In the genomic region with DNA sequence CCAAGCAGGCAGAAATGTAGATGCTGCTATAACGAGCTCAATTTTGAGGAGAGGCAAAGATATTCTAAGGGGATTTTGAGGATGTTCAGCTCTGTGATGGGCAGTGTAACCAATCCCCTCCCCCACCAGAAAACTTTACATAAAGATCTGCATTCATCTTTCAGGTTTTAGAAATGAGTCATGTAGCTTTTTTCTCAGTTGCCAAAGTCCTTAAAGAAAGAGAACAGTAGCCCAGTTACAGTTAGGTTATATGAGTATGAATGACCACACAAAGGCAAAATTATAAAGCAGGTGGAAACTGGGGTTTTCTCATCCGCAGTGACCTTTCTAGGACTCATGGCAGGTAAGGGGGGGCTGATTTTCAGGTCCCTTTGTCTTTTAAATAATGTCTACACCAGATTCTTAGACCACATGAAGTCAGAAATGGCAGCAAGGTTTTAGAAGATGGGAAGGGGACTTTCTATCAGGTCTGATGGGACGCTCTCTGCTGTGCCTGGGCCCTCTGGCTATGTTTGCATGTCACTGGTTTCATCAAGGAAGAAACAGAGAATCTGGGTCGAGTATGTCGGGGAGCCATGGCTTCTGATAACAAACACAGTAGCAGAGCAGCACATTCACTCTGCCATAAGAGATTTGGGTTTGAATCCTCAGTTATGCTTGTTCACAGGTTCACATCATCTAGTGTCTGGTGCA, we compare ENCODE assay signal across 11 cellular contexts.
DNase-seq lines count a peak whose midpoint lies in the region; ATAC-seq and TF ChIP-seq lines count a peak whose summit lies in the region.
"Had no signal": no experiment of that assay in that cellular context is flagged by ENCODE, and none has a peak within 500 bp of the region (broad histone marks: within the 10 kb centered on the region; RNA-seq: fewer than 3 reads in every experiment).

No MANE protein-coding gene starts in this region.

- H2BK120ac ChIP-seq in H9 (ENCODE audit: low read depth, low read length, poor library complexity, severe bottlenecking) = no peak overlapping the region

- no peak overlapping the region for H3T11ph ChIP-seq in H9 (ENCODE audit: low read length)

- no peaks in the 10 kb centered on the region for H3K9me2 ChIP-seq in OCI-LY7 (ENCODE audit: insufficient read depth, low read length)

- no CpG with 5 or more reads among the region's 5 CpGs for WGBS in H9 (ENCODE audit: extremely low coverage, insufficient read length, low lambda C conversion rate)

- H3K27ac Mint-ChIP-seq in activated naive CD8-positive, alpha-beta T cell treated with anti-CD3 and anti-CD28 coated beads for 36 hours = peak overlapping the region; percentile 47
- H3K27ac Mint-ChIP-seq in H9 = no peak overlapping the region

- H3K9me3 ChIP-seq in H9 (ENCODE audit: control insufficient read depth, low read depth, low read length) (no peaks in the 10 kb centered on the region), OCI-LY7 (ENCODE audit: low read length) (no peaks in the 10 kb centered on the region)

- H4K20me1 ChIP-seq in H9 (ENCODE audit: control insufficient read depth, insufficient read depth, insufficient read length) (no peaks in the 10 kb centered on the region), OCI-LY7 (ENCODE audit: insufficient read depth, low read length) (no peaks in the 10 kb centered on the region)

- no peak overlapping the region for H3K4ac ChIP-seq in H9 (ENCODE audit: low read depth, low read length)

- CTCF ChIA-PET in OCI-LY7 (lab: Charles Lee; ENCODE audit: unreplicated experiment) = no interaction called here

- H4K8ac ChIP-seq in H9 (replicated peaks; ENCODE audit: insufficient read length, low read depth, low read length) = no peak overlapping the region

- peak; percentile 53 for ATAC-seq in GM18861 (IDR thresholded peaks at IDR 0.05; ENCODE audit: unreplicated experiment)
- peak; percentile 45 for ATAC-seq in HG03097 (IDR thresholded peaks at IDR 0.05; ENCODE audit: low FRiP score, unreplicated experiment)

- no peak overlapping the region for H4K91ac ChIP-seq in H9 (ENCODE audit: insufficient read length, low read depth, low read length)

- no peak overlapping the region for H2BK12ac ChIP-seq in H9 (ENCODE audit: insufficient read length, low read depth, low read length)

- H3K56ac ChIP-seq in H9 (ENCODE audit: insufficient read length, low read depth, low read length) = no peak overlapping the region

- no peak overlapping the region for H3K4me3 ChIP-seq in OCI-LY7 (ENCODE audit: low read depth, low read length, poor library complexity, severe bottlenecking)

- DNase-seq in GM20000 (ENCODE audit: low spot score) (peak; percentile 57), H9 (no peak), OCI-LY7 (ENCODE audit: low spot score) (no peak)
- DNase-seq in activated naive CD8-positive, alpha-beta T cell treated with anti-CD3 and anti-CD28 coated beads for 36 hours = no peak
- DNase-seq in stimulated activated naive CD4-positive, alpha-beta T cell treated with Interleukin-2 at 50 U/mL for 16 hours (lab: John Stamatoyannopoulos, UW) = no peak
- DNase-seq: GDM1, islet precursor cell, T-helper 9 cell had no signal

- H2AFZ ChIP-seq in H9 (ENCODE audit: low read length) (no peak overlapping the region), OCI-LY7 (ENCODE audit: low read length) (no peak overlapping the region)
- H2AFZ ChIP-seq: parathyroid adenoma had no signal

- H3K14ac ChIP-seq in H9 (ENCODE audit: insufficient read depth, low read length) = no peak overlapping the region

- H3K27ac ChIP-seq in H9 (ENCODE audit: insufficient read length, low read depth, low read length) = no peak overlapping the region
- no peak overlapping the region for H3K27ac ChIP-seq in OCI-LY7 (ENCODE audit: low read depth, low read length, poor library complexity, severe bottlenecking)
- H3K27ac ChIP-seq: parathyroid adenoma had no signal

- no peaks in the 10 kb centered on the region for H3K36me3 Mint-ChIP-seq in activated naive CD8-positive, alpha-beta T cell treated with anti-CD3 and anti-CD28 coated beads for 36 hours
- H3K36me3 Mint-ChIP-seq in H9 (ENCODE audit: insufficient read depth in 1 of 3, low read depth in 3 of 3) = no peaks in the 10 kb centered on the region; a peak in 1 of 7 replicates

- H2BK5ac ChIP-seq in H9 (ENCODE audit: insufficient read length, low read length) = no peak overlapping the region

- TF ChIP-seq CTCF in GM20000 (IDR thresholded peaks at IDR 0.05; ENCODE audit: extremely low read depth, missing control alignments) = no peak
- no peak for TF ChIP-seq CTCF in H9 (conservative IDR thresholded peaks at IDR 0.05)
- no peak for TF ChIP-seq CTCF in OCI-LY7 (conservative IDR thresholded peaks at IDR 0.05; ENCODE audit: low read length)

- H3K79me1 ChIP-seq in H9 (ENCODE audit: insufficient read depth, low read depth, low read length, poor library complexity, severe bottlenecking) = no peaks in the 10 kb centered on the region

- H3K79me2 ChIP-seq in H9 (ENCODE audit: insufficient read depth, low read length) (no peaks in the 10 kb centered on the region), OCI-LY7 (ENCODE audit: insufficient read depth, low read depth, low read length) (no peaks in the 10 kb centered on the region)
- H3K79me2 ChIP-seq: parathyroid adenoma had no signal

- no peak overlapping the region for H3K18ac ChIP-seq in H9 (ENCODE audit: insufficient read length, low read depth, low read length)

- intact Hi-C loops in OCI-LY7 (cut with micrococcal nuclease; ENCODE audit: unreplicated experiment) = loop anchor here (5.0 to 10.0 kb wide), 4 partner anchors 206 to 1329 kb away; no protein-coding TSS in a partner anchor

- H3K4me3 Mint-ChIP-seq in activated naive CD8-positive, alpha-beta T cell treated with anti-CD3 and anti-CD28 coated beads for 36 hours = no peak overlapping the region
- no peak overlapping the region for H3K4me3 Mint-ChIP-seq in H9

- no peaks in the 10 kb centered on the region for H3K36me3 ChIP-seq in OCI-LY7 (ENCODE audit: insufficient read depth, low read length)

- peaks cover 29% of the 10 kb centered on the region for H3K4me1 Mint-ChIP-seq in activated naive CD8-positive, alpha-beta T cell treated with anti-CD3 and anti-CD28 coated beads for 36 hours
- peaks cover 16 to 19% of the 10 kb centered on the region in 2 experiments for H3K4me1 Mint-ChIP-seq in H9

- POLR2A ChIA-PET in OCI-LY7 (lab: Charles Lee) = interaction anchor here (0.6 to 0.7 kb wide), 2 partner anchors 287 to 739 kb away, joined by 3 read pairs; no protein-coding TSS in a partner anchor

- no peak overlapping the region for H3K4me2 ChIP-seq in H9 (ENCODE audit: insufficient read depth, insufficient read length, low read length)
- no peak overlapping the region for H3K4me2 ChIP-seq in OCI-LY7 (ENCODE audit: low read length)

- peaks cover 18% of the 10 kb centered on the region for H3K27me3 Mint-ChIP-seq in activated naive CD8-positive, alpha-beta T cell treated with anti-CD3 and anti-CD28 coated beads for 36 hours
- H3K27me3 Mint-ChIP-seq in H9 (ENCODE audit: low read depth) = peaks cover 35% of the 10 kb centered on the region

- no peak overlapping the region for H2AK5ac ChIP-seq in H9 (ENCODE audit: insufficient read length, low read length)

- H2BK20ac ChIP-seq in H9 (ENCODE audit: low read depth, low read length, poor library complexity, severe bottlenecking) = no peak overlapping the region

- no peak overlapping the region for H2BK15ac ChIP-seq in H9 (ENCODE audit: low read depth, low read length)

- BruUV-seq in OCI-LY7 (replicated peaks; lab: Mats Ljungman, UMichigan) = no TSS peak

- H3K23ac ChIP-seq in H9 (ENCODE audit: insufficient read length, low read depth, low read length) = no peak overlapping the region

- peaks cover 6% of the 10 kb centered on the region; the same call in 1 of the 2 replicates for H3K4me1 ChIP-seq in H9 (ENCODE audit: insufficient read depth, low read length)
- no peaks in the 10 kb centered on the region for H3K4me1 ChIP-seq in OCI-LY7 (ENCODE audit: insufficient read depth, low read length, poor library complexity, severe bottlenecking)
- H3K4me1 ChIP-seq: parathyroid adenoma had no signal

- no peaks in the 10 kb centered on the region for H3K23me2 ChIP-seq in H9 (ENCODE audit: insufficient read length, low read depth, low read length, poor library complexity, severe bottlenecking)

- no peak overlapping the region for H3K9ac ChIP-seq in H9 (ENCODE audit: extremely low read depth, insufficient read length, low read length)
- H3K9ac ChIP-seq: parathyroid adenoma had no signal

- no peak overlapping the region for H4K5ac ChIP-seq in H9 (ENCODE audit: insufficient read length, low read depth, low read length)

- no peaks in the 10 kb centered on the region for H3K9me3 Mint-ChIP-seq in activated naive CD8-positive, alpha-beta T cell treated with anti-CD3 and anti-CD28 coated beads for 36 hours
- H3K9me3 Mint-ChIP-seq in H9 = no peaks in the 10 kb centered on the region; a peak in 2 of 5 replicates

- no peaks in the 10 kb centered on the region for H3K27me3 ChIP-seq in H9 (ENCODE audit: insufficient read depth, low read length)
